ENCODE assay signal across 16 cellular contexts in genomic region chr22:37071850-37072592, GRCh38. TPM values are rescaled to one million over a fixed set of nuclear protein-coding genes. Genes with fewer than 3 reads are reported as not detected.
"Had no signal": no experiment of that assay in that cellular context is flagged by ENCODE, and none has a peak within 500 bp of the region (broad histone marks: within the 10 kb centered on the region; RNA-seq: fewer than 3 reads in every experiment).

No MANE protein-coding gene starts in this region.

RNA-seq across cellular contexts. Expression of gene TMPRSS6, which starts 37.5 kb away (rescaled TPM):
- total RNA-seq: left cardiac atrium, left ventricle myocardium superior, lung microvascular endothelial cell, mesenteric fat pad, myocyte, neural crest cell, occipital lobe, osteocyte, posterior vena cava, psoas muscle, sigmoid colon, subcutaneous adipose tissue, thoracic aorta, uterus had no signal
- polyA plus RNA-seq: keratinocyte; naive thymus-derived CD4-positive, alpha-beta T cell; psoas muscle had no signal
